ENCODE assay signal across 12 cellular contexts in genomic region chr1:209485167-209485566, GRCh38.
DNase-seq lines count a peak whose midpoint lies in the region; ATAC-seq, FAIRE-seq and TF ChIP-seq lines count a peak whose summit lies in the region.
"Had no signal": no experiment of that assay in that cellular context is flagged by ENCODE, and none has a peak within 500 bp of the region (broad histone marks: within the 10 kb centered on the region; RNA-seq: fewer than 3 reads in every experiment).

No MANE protein-coding gene starts in this region.

- no peak overlapping the region for H3K4me2 ChIP-seq in PC-3 (ENCODE audit: low read length)

- 49 to 62% (median 56%) methylated on average over 2 of the region's 2 CpGs for WGBS in heart left ventricle, 4 donors

- POLR2A ChIA-PET in PC-3 (lab: Charles Lee; ENCODE audit: unreplicated experiment): no interaction called here

- H3K9ac ChIP-seq in PC-3 (ENCODE audit: low read length): no peak overlapping the region

- CTCF ChIA-PET in PC-3 (lab: Charles Lee): no interaction called here

- no peaks in the 10 kb centered on the region for H3K9me3 ChIP-seq in heart left ventricle
- no peaks in the 10 kb centered on the region for H3K9me3 ChIP-seq in PC-3 (ENCODE audit: low read length)

- H3K27ac ChIP-seq in heart left ventricle (no peak overlapping the region), PC-3 (ENCODE audit: low read length) (no peak overlapping the region)

- no peaks in the 10 kb centered on the region for H3K9me2 ChIP-seq in PC-3 (replicated peaks; ENCODE audit: low read length)

- TF ChIP-seq POLR2A in heart left ventricle (IDR thresholded peaks at IDR 0.05) (no peak), GM12892 (IDR thresholded peaks at IDR 0.05; ENCODE audit: low read depth, low read length) (no peak)

- FAIRE-seq in urothelium cell line (lab: Jason Lieb, UNC): no peak
- no peak for FAIRE-seq in GM12892 (lab: Jason Lieb, UNC)
- FAIRE-seq: colon had no signal

- intact Hi-C loops in heart left ventricle (cut with DNase I): no loop called here
- intact Hi-C loops in Right ventricle myocardium inferior (cut with DNase I): no loop called here
- intact Hi-C loops in PC-3 (cut with micrococcal nuclease): no loop called here

- ATAC-seq in heart left ventricle (peak in 3 of 4 donors; percentile 20 to 66 (median 44)), Right ventricle myocardium inferior (no peak), PC-3 (no peak), GM18517 (IDR thresholded peaks at IDR 0.05; ENCODE audit: unreplicated experiment) (no peak), HG03097 (IDR thresholded peaks at IDR 0.05; ENCODE audit: low FRiP score, unreplicated experiment) (no peak)
- ATAC-seq: activated T-cell treated with anti-CD3 and anti-CD28 coated beads, Interleukin-2, amount 50 U/mL, for 4 hours; stimulated activated memory B cell treated with anti-CD40 and anti-IgM and Interleukin-4, amounts not matched to agents 10 μg/mL and 1 μg/mL and 100 μg/mL, for 72 hours had no signal

- no TSS peak for BruUV-seq in PC-3 (replicated peaks; lab: Mats Ljungman, UMichigan)

- no peak overlapping the region for H3K4me3 ChIP-seq in heart left ventricle
- H3K4me3 ChIP-seq in PC-3 (ENCODE audit: low read length): no peak overlapping the region

- no peaks in the 10 kb centered on the region for H3K79me2 ChIP-seq in PC-3 (ENCODE audit: low read length)

- H3K36me3 ChIP-seq in heart left ventricle (no peaks in the 10 kb centered on the region), PC-3 (ENCODE audit: low read depth, low read length) (no peaks in the 10 kb centered on the region)

- peak in 4 of 5 donors; percentile 30 to 58 (median 40) for DNase-seq in heart left ventricle
- DNase-seq in Right ventricle myocardium inferior (ENCODE audit: missing footprints): no peak
- peak; percentile 44 for DNase-seq in PC-3
- peak; percentile 4 for DNase-seq in fibroblast of peridontal ligament (ENCODE audit: extremely low read depth)
- peak; percentile 62 for DNase-seq in urothelium cell line (ENCODE audit: low spot score)
- DNase-seq in GM12892 (ENCODE audit: insufficient read length): no peak
- DNase-seq: activated T-cell treated with anti-CD3 and anti-CD28 coated beads, Interleukin-2, amount 50 U/mL, for 4 hours; hippocampal formation had no signal

- H3K27me3 ChIP-seq in heart left ventricle (no peaks in the 10 kb centered on the region), PC-3 (ENCODE audit: low read length) (no peaks in the 10 kb centered on the region)

- no peaks in the 10 kb centered on the region for H4K20me1 ChIP-seq in PC-3 (ENCODE audit: low read length)

- no peak overlapping the region for H2AFZ ChIP-seq in PC-3 (ENCODE audit: low read length)

- TF ChIP-seq CTCF in heart left ventricle (IDR thresholded peaks at IDR 0.05): no peak
- TF ChIP-seq CTCF in PC-3 (conservative IDR thresholded peaks at IDR 0.05; ENCODE audit: low read depth, low read length): no peak

- no peaks in the 10 kb centered on the region for H3K4me1 ChIP-seq in heart left ventricle
- H3K4me1 ChIP-seq in PC-3 (ENCODE audit: insufficient read depth, low read length): peaks cover 14% of the 10 kb centered on the region; the same call in 1 of the 2 replicates

- no peaks in the 10 kb centered on the region for H3F3A ChIP-seq in PC-3 (ENCODE audit: low read length, unreplicated experiment)

Comparison
In these comparisons a context has a peak if more than half of its experiments do, and no peak if none do; other contexts are left out.
1. ATAC-seq: peak in heart left ventricle (3 of 4); none in Right ventricle myocardium inferior (single experiment), PC-3 (single experiment), GM18517 (single experiment) and HG03097 (single experiment).
2. DNase-seq: peak in heart left ventricle (4 of 5), PC-3 (single experiment), fibroblast of peridontal ligament (single experiment) and urothelium cell line (single experiment); none in Right ventricle myocardium inferior (single experiment) and GM12892 (single experiment).